Comparison of ENCODE assay signal across 8 cellular contexts in genomic region chr4:80610845-80611244, GRCh38.
DNase-seq lines count a peak whose midpoint lies in the region; ATAC-seq, FAIRE-seq and TF ChIP-seq lines count a peak whose summit lies in the region.

No MANE protein-coding gene starts in this region.

- intact Hi-C loops in GM12878 (cut with micrococcal nuclease; ENCODE audit: unreplicated experiment) (loop anchor here (2.0 to 5.0 kb wide), 3 partner anchors 244 to 430 kb away; no protein-coding TSS in a partner anchor), body of pancreas (cut with DNase I) (no loop called here)

- H3K4me1 ChIP-seq in GM12878 (ENCODE audit: control insufficient read depth, insufficient read depth, low read length), result 0 out of 2 replicates have a peak, but pooled peaks cover 6% of the 10 kb centered on the region
- peaks cover 5% of the 10 kb centered on the region for H3K4me1 ChIP-seq in body of pancreas

- H4K20me1 ChIP-seq in GM12878 (ENCODE audit: control insufficient read depth, insufficient read depth), result no peaks in the 10 kb centered on the region

- H3K4me2 ChIP-seq in GM12878 (ENCODE audit: control insufficient read depth, insufficient read depth), result peak overlapping the region; percentile 33; the same call in 1 of the 2 replicates

- RAD21 ChIA-PET in GM12878 (lab: Charles Lee; ENCODE audit: unreplicated experiment), result interaction anchor here (0.7 to 1.8 kb wide), 6 partner anchors 71 to 441 kb away, joined by 3 to 7 read pairs (median 3); no protein-coding TSS in a partner anchor

- no peak for TF ChIP-seq CTCF in GM12878 (IDR thresholded peaks at IDR 0.05 in 2 of 3, conservative IDR thresholded peaks at IDR 0.05 in 1 of 3; ENCODE audit: control insufficient read depth in 2 of 3, extremely low read depth in 1 of 3, insufficient read depth in 1 of 3, low read depth in 3 of 3, low read length in 3 of 3)
- no peak for TF ChIP-seq CTCF in body of pancreas (IDR thresholded peaks at IDR 0.05)

- no peaks in the 10 kb centered on the region for H3K79me2 ChIP-seq in GM12878 (ENCODE audit: control insufficient read depth, insufficient read depth, low read length)

- H2AFZ ChIP-seq in GM12878 (ENCODE audit: control insufficient read depth, low read depth, low read length), result no peak overlapping the region

- H3K27ac ChIP-seq in GM12878 (ENCODE audit: control insufficient read depth, insufficient read depth) (no peak overlapping the region), body of pancreas (no peak overlapping the region)

- WGBS in GM12878 (ENCODE audit: insufficient coverage, insufficient replicate concordance, low lambda C conversion rate, missing lambda C conversion rate), result 0% methylated on average over 2 of the region's 2 CpGs
- WGBS in body of pancreas, 2 donors, result 8 to 9% methylated on average over 2 of the region's 2 CpGs

- TF ChIP-seq POLR2A in GM12878 (IDR thresholded peaks at IDR 0.05; ENCODE audit: low read depth, low read length) (no peak), body of pancreas (IDR thresholded peaks at IDR 0.05) (no peak)

- SMC1A ChIA-PET in GM12878 (lab: Charles Lee; ENCODE audit: uncharacterized antibody, unreplicated experiment), result interaction anchor here (0.7 to 4.0 kb wide), 12 partner anchors 18 to 441 kb away, joined by 3 to 28 read pairs (median 4); no protein-coding TSS in a partner anchor

- POLR2A ChIA-PET in GM12878 (lab: Charles Lee), result interaction anchor here (0.5 to 0.8 kb wide), 2 partner anchors 339 to 441 kb away, joined by 3 read pairs; no protein-coding TSS in a partner anchor

- H3K9me3 ChIP-seq in GM12878 (replicated peaks; ENCODE audit: control insufficient read depth, insufficient read depth, low read length), result no peaks in the 10 kb centered on the region
- no peaks in the 10 kb centered on the region for H3K9me3 ChIP-seq in body of pancreas

- no peaks in the 10 kb centered on the region for H3K36me3 ChIP-seq in GM12878 (ENCODE audit: control insufficient read depth in 2 of 2, insufficient read depth in 2 of 2, low read length in 1 of 2)
- H3K36me3 ChIP-seq in body of pancreas (replicated peaks in 1 of 2; ENCODE audit: insufficient read depth in 1 of 2, low read depth in 2 of 2), result no peaks in the 10 kb centered on the region

- H3K4me3 ChIP-seq in GM12878, result no peak overlapping the region
- H3K4me3 ChIP-seq in body of pancreas, result no peak overlapping the region

- in situ Hi-C loops in GM12878 (cut with MboI), result loop anchor here (10.0 kb wide), 1 partner anchor 434 kb away; no protein-coding TSS in a partner anchor

- CTCF ChIA-PET in GM12878 (lab: Yijun Ruan, JAX), result interaction anchor here (0.6 to 4.3 kb wide), 7 partner anchors 73 to 441 kb away, joined by 3 to 22 read pairs (median 3); no protein-coding TSS in a partner anchor

- peak; percentile 76 for FAIRE-seq in GM12878 (lab: Jason Lieb, UNC)

- BruUV-seq in GM12878 (replicated peaks; lab: Mats Ljungman, UMichigan), result no TSS peak

- TF ChIP-seq RAD21 in GM12878 (IDR thresholded peaks at IDR 0.05; ENCODE audit: insufficient read depth, low read depth, low read length), result no peak

- H3K27me3 ChIP-seq in GM12878 (replicated peaks in 1 of 2; ENCODE audit: control insufficient read depth in 2 of 2, insufficient read depth in 2 of 2, low read length in 1 of 2) (no peaks in the 10 kb centered on the region), body of pancreas (peaks cover 0 to 4% of the 10 kb centered on the region in 2 donors)

- TF ChIP-seq EP300 in GM12878 (IDR thresholded peaks at IDR 0.05; ENCODE audit: borderline replicate concordance in 1 of 2, control insufficient read depth in 1 of 2, low read depth in 2 of 2, low read length in 2 of 2), result peak; percentile 56 to 65; a peak in 2 of 4 replicates

- no peak overlapping the region for H3K9ac ChIP-seq in GM12878 (ENCODE audit: control insufficient read depth, insufficient read depth, low read length)

- peak; percentile 74 for ATAC-seq in GM19455 (IDR thresholded peaks at IDR 0.05; ENCODE audit: unreplicated experiment)
- peak; percentile 43 for ATAC-seq in HG03280 (IDR thresholded peaks at IDR 0.05; ENCODE audit: unreplicated experiment)
- peak; percentile 94 for ATAC-seq in GM12878
- ATAC-seq in body of pancreas, result no peak

- peak; percentile 17 for DNase-seq in COLO668 (lab: John Stamatoyannopoulos, UW; ENCODE audit: unreplicated experiment)
- DNase-seq in GM12878 (ENCODE audit: low read depth, low spot score), result peak; percentile 63
- no peak for DNase-seq in activated CD4-positive, CD25-positive, alpha-beta regulatory T cell treated with anti-CD3 and anti-CD28 coated beads, Interleukin-2, amount 50 U/mL, for 72 hours
- DNase-seq in activated CD4-positive, alpha-beta T cell treated with anti-CD3 and anti-CD28 coated beads, Interleukin-2, amount 50 U/mL, for 4 hours, result no peak
- no peak for DNase-seq in body of pancreas
- no peak for DNase-seq in stimulated activated CD4-positive, alpha-beta T cell treated with anti-CD3 and anti-CD28 coated beads, Interleukin-4, amount 100 ng/mL, for 24 hours

TF ChIP-seq in GM12878, 131 proteins besides CTCF, POLR2A, EP300 and RAD21 (continues in another document):
- peak; percentile 86 to 91 for TF ChIP-seq IKZF2 (IDR thresholded peaks at IDR 0.05)
- TF ChIP-seq SP1 (IDR thresholded peaks at IDR 0.05; ENCODE audit: low read depth, low read length), result no peak
- TF ChIP-seq ZBTB4 (CRISPR knock-in tag; IDR thresholded peaks at IDR 0.05), result no peak
- TF ChIP-seq CHD4 (IDR thresholded peaks at IDR 0.05), result no peak
- peak; percentile 49; the same call in 1 of the 2 replicates for TF ChIP-seq ATF7 (IDR thresholded peaks at IDR 0.05; ENCODE audit: low read depth)
- TF ChIP-seq ZSCAN29 (IDR thresholded peaks at IDR 0.05), result peak; percentile 89
- TF ChIP-seq, protein P1, sequence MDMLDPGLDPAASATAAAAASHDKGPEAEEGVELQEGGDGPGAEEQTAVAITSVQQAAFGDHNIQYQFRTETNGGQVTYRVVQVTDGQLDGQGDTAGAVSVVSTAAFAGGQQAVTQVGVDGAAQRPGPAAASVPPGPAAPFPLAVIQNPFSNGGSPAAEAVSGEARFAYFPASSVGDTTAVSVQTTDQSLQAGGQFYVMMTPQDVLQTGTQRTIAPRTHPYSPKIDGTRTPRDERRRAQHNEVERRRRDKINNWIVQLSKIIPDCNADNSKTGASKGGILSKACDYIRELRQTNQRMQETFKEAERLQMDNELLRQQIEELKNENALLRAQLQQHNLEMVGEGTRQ (IDR thresholded peaks at IDR 0.05; ENCODE audit: borderline replicate concordance, low read depth, low read length), result peak; percentile 28; the same call in 1 of the 2 replicates
- no peak for TF ChIP-seq BCL11A (IDR thresholded peaks at IDR 0.05; ENCODE audit: low read depth, low read length)
- no peak for TF ChIP-seq MXI1 (IDR thresholded peaks at IDR 0.05; ENCODE audit: low read depth, low read length)
- TF ChIP-seq, protein P2, sequence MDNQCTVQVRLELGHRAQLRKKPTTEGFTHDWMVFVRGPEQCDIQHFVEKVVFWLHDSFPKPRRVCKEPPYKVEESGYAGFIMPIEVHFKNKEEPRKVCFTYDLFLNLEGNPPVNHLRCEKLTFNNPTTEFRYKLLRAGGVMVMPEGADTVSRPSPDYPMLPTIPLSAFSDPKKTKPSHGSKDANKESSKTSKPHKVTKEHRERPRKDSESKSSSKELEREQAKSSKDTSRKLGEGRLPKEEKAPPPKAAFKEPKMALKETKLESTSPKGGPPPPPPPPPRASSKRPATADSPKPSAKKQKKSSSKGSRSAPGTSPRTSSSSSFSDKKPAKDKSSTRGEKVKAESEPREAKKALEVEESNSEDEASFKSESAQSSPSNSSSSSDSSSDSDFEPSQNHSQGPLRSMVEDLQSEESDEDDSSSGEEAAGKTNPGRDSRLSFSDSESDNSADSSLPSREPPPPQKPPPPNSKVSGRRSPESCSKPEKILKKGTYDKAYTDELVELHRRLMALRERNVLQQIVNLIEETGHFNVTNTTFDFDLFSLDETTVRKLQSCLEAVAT (IDR thresholded peaks at IDR 0.05), result peak; percentile 63; the same call in 1 of the 2 replicates
- peak; percentile 38; the same call in 1 of the 2 replicates for TF ChIP-seq CBFB (IDR thresholded peaks at IDR 0.05; ENCODE audit: low read depth)
- TF ChIP-seq HDAC6 (IDR thresholded peaks at IDR 0.05; ENCODE audit: unreplicated experiment), result no peak
- no peak for TF ChIP-seq MTA3 (IDR thresholded peaks at IDR 0.05; ENCODE audit: borderline replicate concordance, low read length)
- TF ChIP-seq IKZF1 (conservative IDR thresholded peaks at IDR 0.05), result peak; percentile 85
- TF ChIP-seq MEF2A (IDR thresholded peaks at IDR 0.05; ENCODE audit: insufficient read depth, low read depth, low read length), result 0 out of 2 replicates have a peak, but pooled peaks have one; percentile 16
- TF ChIP-seq NR2F1 (conservative IDR thresholded peaks at IDR 0.05), result peak; percentile 86
- TF ChIP-seq PAX8 (IDR thresholded peaks at IDR 0.05), result no peak

Comparison
In these comparisons a context has a peak if more than half of its experiments do, and no peak if none do; other contexts are left out.
1. DNase-seq: peak in COLO668 (single experiment) and GM12878 (single experiment); none in activated CD4-positive, CD25-positive, alpha-beta regulatory T cell treated with anti-CD3 and anti-CD28 coated beads, Interleukin-2, amount 50 U/mL, for 72 hours (single experiment), activated CD4-positive, alpha-beta T cell treated with anti-CD3 and anti-CD28 coated beads, Interleukin-2, amount 50 U/mL, for 4 hours (0 of 2), body of pancreas (0 of 4) and stimulated activated CD4-positive, alpha-beta T cell treated with anti-CD3 and anti-CD28 coated beads, Interleukin-4, amount 100 ng/mL, for 24 hours (single experiment).